ENCODE assay signal across 22 cellular contexts in the genomic region with DNA sequence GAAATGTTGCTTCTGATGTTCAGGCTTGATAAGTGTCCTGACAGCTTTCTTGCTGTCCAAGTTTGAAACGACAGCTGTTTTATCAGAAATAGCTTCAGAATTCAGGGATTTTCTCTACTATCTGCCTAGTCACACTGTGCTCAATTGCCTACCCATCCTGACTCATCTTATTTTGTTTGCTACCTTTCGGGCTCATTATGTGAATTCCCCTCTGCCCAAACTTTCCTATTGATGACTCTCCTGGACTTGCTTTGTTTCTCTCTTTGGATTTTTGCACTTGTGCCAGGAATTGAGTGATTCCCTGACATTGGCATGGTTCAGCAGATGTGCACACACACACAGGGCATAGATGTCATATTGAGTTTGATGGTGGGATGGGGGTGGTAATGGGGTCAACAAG.
"Had no signal": no experiment of that assay in that cellular context is flagged by ENCODE, and none has a peak within 500 bp of the region (broad histone marks: within the 10 kb centered on the region; RNA-seq: fewer than 3 reads in every experiment).

No MANE protein-coding gene starts in this region.

- H3K27ac Mint-ChIP-seq: activated CD4-positive, alpha-beta T cell treated with anti-CD3 and anti-CD28 coated beads for 36 hours; activated T-helper 1 cell treated with anti-CD3 and anti-CD28 coated beads, Interleukin-12 subunit alpha, Interleukin-12 subunit beta, Interleukin-2, Interleukin-4 antibody, amounts not matched to agents 30 ng/mL and 10 ng/mL and 1 ng/mL, durations not matched to agents 14 hours and 24 hours and 36 hours; memory B cell; naive B cell; neural progenitor cell; stimulated activated naive CD8-positive, alpha-beta T cell treated with anti-CD3 and anti-CD28 coated beads, Interleukin-15, Interleukin-2, amounts not matched to agents 100 ng/mL and 50 ng/mL, for 24 hours had no signal

- H3K27ac ChIP-seq: adrenal gland, dorsolateral prefrontal cortex, left ventricle myocardium inferior, neural progenitor cell, psoas muscle, skin epidermis, suprapubic skin, transverse colon, vagina had no signal

- H3K27me3 ChIP-seq: adrenal gland, dorsolateral prefrontal cortex, neural progenitor cell, suprapubic skin, transverse colon, vagina had no signal

- H3K4me3 ChIP-seq: adrenal gland, dorsolateral prefrontal cortex, left ventricle myocardium inferior, neural progenitor cell, psoas muscle, skin epidermis, suprapubic skin, transverse colon, vagina had no signal

- H3K9ac ChIP-seq: neural progenitor cell had no signal

- H3K9me3 ChIP-seq: adrenal gland, left ventricle myocardium inferior, psoas muscle, suprapubic skin, transverse colon, vagina had no signal

- H3K27me3 Mint-ChIP-seq: activated CD4-positive, alpha-beta T cell treated with anti-CD3 and anti-CD28 coated beads for 36 hours; memory B cell; naive B cell; stimulated activated naive CD8-positive, alpha-beta T cell treated with anti-CD3 and anti-CD28 coated beads, Interleukin-15, Interleukin-2, amounts not matched to agents 100 ng/mL and 50 ng/mL, for 24 hours had no signal

- DNase-seq: activated CD4-positive, alpha-beta T cell treated with anti-CD3 and anti-CD28 coated beads for 36 hours; activated CD4-positive, alpha-beta T cell treated with anti-CD3 and anti-CD28 coated beads, Interleukin-2, amount 50 U/mL, for 48 hours; activated gamma-delta T cell treated with Interleukin-2 at 50 U/mL for 16 hours; adrenal gland; caudate nucleus; dorsolateral prefrontal cortex; erythroblast; head of caudate nucleus; kidney glomerular epithelial cell; left ventricle myocardium inferior; naive B cell; psoas muscle; right cardiac atrium; transverse colon had no signal

- H2AFZ ChIP-seq: neural progenitor cell had no signal

- H3K4me1 Mint-ChIP-seq: activated CD4-positive, alpha-beta T cell treated with anti-CD3 and anti-CD28 coated beads for 36 hours; memory B cell; naive B cell had no signal

- H3K4me1 ChIP-seq: adrenal gland, left ventricle myocardium inferior, psoas muscle, suprapubic skin, transverse colon, vagina had no signal

- H3K9me3 Mint-ChIP-seq: neural progenitor cell had no signal

- H3K36me3 Mint-ChIP-seq: activated naive CD4-positive, alpha-beta T cell treated with anti-CD3 and anti-CD28 coated beads, Interleukin-2, amount 50 U/mL, for 72 hours; memory B cell; naive B cell; neural progenitor cell had no signal

- H3K36me3 ChIP-seq: adrenal gland, left ventricle myocardium inferior, neural progenitor cell, suprapubic skin, transverse colon, vagina had no signal

- H3K4me2 ChIP-seq: neural progenitor cell had no signal

- H3K4me3 Mint-ChIP-seq: activated CD4-positive, alpha-beta T cell treated with anti-CD3 and anti-CD28 coated beads for 36 hours; activated T-helper 1 cell treated with anti-CD3 and anti-CD28 coated beads, Interleukin-12 subunit alpha, Interleukin-12 subunit beta, Interleukin-2, Interleukin-4 antibody, amounts not matched to agents 30 ng/mL and 10 ng/mL and 1 ng/mL, durations not matched to agents 14 hours and 24 hours and 36 hours; memory B cell; naive B cell; neural progenitor cell; stimulated activated naive CD8-positive, alpha-beta T cell treated with anti-CD3 and anti-CD28 coated beads, Interleukin-15, Interleukin-2, amounts not matched to agents 100 ng/mL and 50 ng/mL, for 24 hours had no signal
